Comparison of ENCODE assay signal across 1 cellular context in the genomic region with DNA sequence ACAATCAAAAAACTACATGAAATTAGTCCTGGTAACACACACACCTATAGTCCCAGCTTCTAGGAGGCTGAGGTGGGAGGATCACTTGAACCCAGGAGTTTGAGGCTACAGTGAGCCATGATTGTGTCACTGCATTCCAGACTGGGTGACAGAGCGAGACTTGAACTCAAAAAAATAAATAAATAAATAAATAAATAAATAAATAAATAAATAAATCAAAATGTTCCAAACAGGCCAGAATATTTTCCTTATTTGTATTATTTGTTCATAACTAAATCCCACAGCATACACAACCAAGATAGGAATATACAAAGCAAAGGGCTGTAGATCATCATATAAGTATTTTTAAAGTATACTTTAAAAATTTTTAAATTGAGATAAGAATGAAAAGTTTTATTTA.
TF ChIP-seq lines count a peak whose summit lies in the region.

No MANE protein-coding gene starts in this region.

TF ChIP-seq in HEK293, 187 proteins besides CTCF, POLR2A, EP300 and RAD21 (continued from another document):
- TF ChIP-seq, protein P1, sequence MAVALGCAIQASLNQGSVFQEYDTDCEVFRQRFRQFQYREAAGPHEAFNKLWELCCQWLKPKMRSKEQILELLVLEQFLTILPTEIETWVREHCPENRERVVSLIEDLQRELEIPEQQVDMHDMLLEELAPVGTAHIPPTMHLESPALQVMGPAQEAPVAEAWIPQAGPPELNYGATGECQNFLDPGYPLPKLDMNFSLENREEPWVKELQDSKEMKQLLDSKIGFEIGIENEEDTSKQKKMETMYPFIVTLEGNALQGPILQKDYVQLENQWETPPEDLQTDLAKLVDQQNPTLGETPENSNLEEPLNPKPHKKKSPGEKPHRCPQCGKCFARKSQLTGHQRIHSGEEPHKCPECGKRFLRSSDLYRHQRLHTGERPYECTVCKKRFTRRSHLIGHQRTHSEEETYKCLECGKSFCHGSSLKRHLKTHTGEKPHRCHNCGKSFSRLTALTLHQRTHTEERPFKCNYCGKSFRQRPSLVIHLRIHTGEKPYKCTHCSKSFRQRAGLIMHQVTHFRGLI (tag by site-specific recombination; IDR thresholded peaks at IDR 0.05), result no peak
- TF ChIP-seq ZNF366 (tag by site-specific recombination; conservative IDR thresholded peaks at IDR 0.05) (no peak), ZFP3 (tag by site-specific recombination; IDR thresholded peaks at IDR 0.05; ENCODE audit: low read depth) (no peak), ZNF404 (tag by site-specific recombination; IDR thresholded peaks at IDR 0.05) (no peak), ZNF560 (tag by site-specific recombination; IDR thresholded peaks at IDR 0.05; ENCODE audit: borderline replicate concordance) (no peak), ZNF121 (tag by site-specific recombination; IDR thresholded peaks at IDR 0.05) (no peak), SCRT2 (tag by site-specific recombination; IDR thresholded peaks at IDR 0.05) (no peak), ZNF24 (tag by site-specific recombination; IDR thresholded peaks at IDR 0.05) (no peak), ZNF548 (tag by site-specific recombination; IDR thresholded peaks at IDR 0.05) (no peak), ZNF555 (tag by site-specific recombination; conservative IDR thresholded peaks at IDR 0.05) (peak; percentile 66)
- TF ChIP-seq, protein P2, sequence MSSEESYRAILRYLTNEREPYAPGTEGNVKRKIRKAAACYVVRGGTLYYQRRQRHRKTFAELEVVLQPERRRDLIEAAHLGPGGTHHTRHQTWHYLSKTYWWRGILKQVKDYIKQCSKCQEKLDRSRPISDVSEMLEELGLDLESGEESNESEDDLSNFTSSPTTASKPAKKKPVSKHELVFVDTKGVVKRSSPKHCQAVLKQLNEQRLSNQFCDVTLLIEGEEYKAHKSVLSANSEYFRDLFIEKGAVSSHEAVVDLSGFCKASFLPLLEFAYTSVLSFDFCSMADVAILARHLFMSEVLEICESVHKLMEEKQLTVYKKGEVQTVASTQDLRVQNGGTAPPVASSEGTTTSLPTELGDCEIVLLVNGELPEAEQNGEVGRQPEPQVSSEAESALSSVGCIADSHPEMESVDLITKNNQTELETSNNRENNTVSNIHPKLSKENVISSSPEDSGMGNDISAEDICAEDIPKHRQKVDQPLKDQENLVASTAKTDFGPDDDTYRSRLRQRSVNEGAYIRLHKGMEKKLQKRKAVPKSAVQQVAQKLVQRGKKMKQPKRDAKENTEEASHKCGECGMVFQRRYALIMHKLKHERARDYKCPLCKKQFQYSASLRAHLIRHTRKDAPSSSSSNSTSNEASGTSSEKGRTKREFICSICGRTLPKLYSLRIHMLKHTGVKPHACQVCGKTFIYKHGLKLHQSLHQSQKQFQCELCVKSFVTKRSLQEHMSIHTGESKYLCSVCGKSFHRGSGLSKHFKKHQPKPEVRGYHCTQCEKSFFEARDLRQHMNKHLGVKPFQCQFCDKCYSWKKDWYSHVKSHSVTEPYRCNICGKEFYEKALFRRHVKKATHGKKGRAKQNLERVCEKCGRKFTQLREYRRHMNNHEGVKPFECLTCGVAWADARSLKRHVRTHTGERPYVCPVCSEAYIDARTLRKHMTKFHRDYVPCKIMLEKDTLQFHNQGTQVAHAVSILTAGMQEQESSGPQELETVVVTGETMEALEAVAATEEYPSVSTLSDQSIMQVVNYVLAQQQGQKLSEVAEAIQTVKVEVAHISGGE (tag by site-specific recombination; conservative IDR thresholded peaks at IDR 0.05; ENCODE audit: low read depth), result peak; percentile 70
